Comparison of ENCODE assay signal across 15 cellular contexts in genomic region chrX:111886678-111887077, GRCh38. TPM values are rescaled to one million over a fixed set of nuclear protein-coding genes. Genes with fewer than 3 reads are reported as not detected.
DNase-seq lines count a peak whose midpoint lies in the region; ATAC-seq lines count a peak whose summit lies in the region.
"Had no signal": no experiment of that assay in that cellular context is flagged by ENCODE, and none has a peak within 500 bp of the region (broad histone marks: within the 10 kb centered on the region; RNA-seq: fewer than 3 reads in every experiment).

No MANE protein-coding gene starts in this region.

- peak; percentile 99 for ATAC-seq in left ventricle myocardium superior
- no peak for ATAC-seq in GM21526 (IDR thresholded peaks at IDR 0.05; ENCODE audit: low FRiP score, unreplicated experiment)
- ATAC-seq: A549; CD8-positive, alpha-beta T cell; HepG2 had no signal

- DNase-seq in G401 (ENCODE audit: low spot score): peak; percentile 25
- peak; percentile 12 for DNase-seq in cerebellum (ENCODE audit: low spot score)
- DNase-seq in left ventricle myocardium superior: no peak
- peak; percentile 11 for DNase-seq in superior temporal gyrus (ENCODE audit: extremely low spot score)
- no peak for DNase-seq in DMS 273 (lab: John Stamatoyannopoulos, UW; ENCODE audit: unreplicated experiment)
- DNase-seq in NOMO-1 treated with dmso at 0.1 percent for 144 hours (lab: John Stamatoyannopoulos, UW; ENCODE audit: unreplicated experiment): no peak
- DNase-seq: CD8-positive, alpha-beta T cell; COR-L47; DND-41; GF-D8; HCEC 1CT; HFFc6 had no signal

- intact Hi-C loops in left ventricle myocardium superior (cut with micrococcal nuclease): no loop called here

- in situ Hi-C loops in G401 (cut with HindIII; ENCODE audit: low sequenced_read_pairs): no loop called here

RNA-seq across cellular contexts. Expression of gene TRPC5OS, which starts 10.7 kb away (rescaled TPM):
- total RNA-seq in G401 (2014; rRNA removed; shearing (Covaris generic)): not detected in 2 replicates
- total RNA-seq in cerebellum (not detected), left ventricle myocardium superior (not detected)
- total RNA-seq: CD8-positive, alpha-beta T cell; HepG2; HFFc6 had no signal

Comparison
In these comparisons a context has a peak if more than half of its experiments do, and no peak if none do; other contexts are left out.
1. DNase-seq: peak in G401 (single experiment), cerebellum (single experiment) and superior temporal gyrus (single experiment); none in left ventricle myocardium superior (single experiment), DMS 273 (single experiment) and NOMO-1 treated with dmso at 0.1 percent for 144 hours (single experiment).